In the genomic region with DNA sequence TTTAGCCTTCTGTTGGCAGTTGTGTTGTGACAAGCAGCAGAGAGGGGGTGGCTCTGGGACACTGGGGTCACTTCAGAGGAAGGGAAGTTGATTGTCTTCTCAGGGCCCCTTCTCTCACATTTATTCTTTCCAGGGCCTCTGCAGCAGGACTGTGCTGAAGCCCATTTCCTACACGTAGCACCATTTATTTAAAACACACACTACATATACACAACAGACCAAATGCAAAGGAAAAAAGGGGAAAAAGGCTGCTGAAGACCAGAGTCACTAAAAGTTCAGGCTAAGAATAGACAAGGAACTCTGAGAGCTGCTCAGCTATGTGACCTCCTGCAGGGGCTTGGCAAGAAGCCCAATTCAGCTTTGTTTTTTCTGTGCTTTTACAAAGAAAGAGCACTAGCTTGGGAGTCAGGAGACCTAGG, we compare ENCODE assay signal across 8 cellular contexts. TPM values are rescaled to one million over a fixed set of nuclear protein-coding genes. Genes with fewer than 3 reads are reported as not detected.
DNase-seq lines count a peak whose midpoint lies in the region; ATAC-seq and TF ChIP-seq lines count a peak whose summit lies in the region.

No MANE protein-coding gene starts in this region.

- POLR2A ChIA-PET in activated CD8-positive, alpha-beta T cell treated with anti-CD3 and anti-CD28 coated beads for 36 hours (lab: Charles Lee), result interaction anchor here (0.6 kb wide), 1 partner anchor 31 kb away, joined by 4 read pairs; no protein-coding TSS in a partner anchor

- intact Hi-C loops in activated CD8-positive, alpha-beta T cell treated with anti-CD3 and anti-CD28 coated beads for 36 hours (cut with micrococcal nuclease), result no loop called here

- peak overlapping the region; percentile 86 for H3K27ac Mint-ChIP-seq in osteocyte (ENCODE audit: unreplicated experiment)
- H3K27ac Mint-ChIP-seq in activated CD8-positive, alpha-beta T cell treated with anti-CD3 and anti-CD28 coated beads for 36 hours, result no peak overlapping the region

- 0 out of 2 replicates have a peak, but pooled peaks cover 6% of the 10 kb centered on the region for H3F3A ChIP-seq in DOHH2 (ENCODE audit: control insufficient read depth, insufficient read depth)

- no peaks in the 10 kb centered on the region for H3K36me3 Mint-ChIP-seq in osteocyte (ENCODE audit: unreplicated experiment)
- H3K36me3 Mint-ChIP-seq in activated CD8-positive, alpha-beta T cell treated with anti-CD3 and anti-CD28 coated beads for 36 hours (ENCODE audit: low read depth), result no peaks in the 10 kb centered on the region

- no peaks in the 10 kb centered on the region for H3K27me3 ChIP-seq in DOHH2 (ENCODE audit: control insufficient read depth, low read length)
- H3K27me3 ChIP-seq in NT2/D1 (ENCODE audit: insufficient read depth, insufficient read length), result no peaks in the 10 kb centered on the region
- H3K27me3 ChIP-seq in fibroblast of lung (ENCODE audit: control insufficient read depth, insufficient read depth, low read length), result no peaks in the 10 kb centered on the region
- no peaks in the 10 kb centered on the region for H3K27me3 ChIP-seq in H7 (ENCODE audit: control insufficient read depth, insufficient read depth, low read length)

- H3K79me2 ChIP-seq in DOHH2 (ENCODE audit: control insufficient read depth, low read length) (no peaks in the 10 kb centered on the region), fibroblast of lung (ENCODE audit: control insufficient read depth, insufficient read depth, low read length) (no peaks in the 10 kb centered on the region)

- no peaks in the 10 kb centered on the region for H3K9me2 ChIP-seq in DOHH2 (replicated peaks; ENCODE audit: control insufficient read depth, low read length)

- no peaks in the 10 kb centered on the region for H3K9me3 ChIP-seq in DOHH2 (ENCODE audit: control insufficient read depth, insufficient read depth, low read length)
- H3K9me3 ChIP-seq in NT2/D1 (ENCODE audit: insufficient read depth, low read length), result no peaks in the 10 kb centered on the region
- no peaks in the 10 kb centered on the region for H3K9me3 ChIP-seq in fibroblast of lung (ENCODE audit: control insufficient read depth, insufficient read depth, low read depth, low read length)

- no peaks in the 10 kb centered on the region for H3K9me3 Mint-ChIP-seq in osteocyte (ENCODE audit: unreplicated experiment)
- no peaks in the 10 kb centered on the region for H3K9me3 Mint-ChIP-seq in activated CD8-positive, alpha-beta T cell treated with anti-CD3 and anti-CD28 coated beads for 36 hours

- no peak overlapping the region for H3K9ac ChIP-seq in NT2/D1 (ENCODE audit: insufficient read length, low read depth)
- H3K9ac ChIP-seq in fibroblast of lung (ENCODE audit: insufficient read depth, low read length), result no peak overlapping the region

- no peaks in the 10 kb centered on the region for H3K27me3 Mint-ChIP-seq in osteocyte (ENCODE audit: unreplicated experiment)
- H3K27me3 Mint-ChIP-seq in activated CD8-positive, alpha-beta T cell treated with anti-CD3 and anti-CD28 coated beads for 36 hours, result no peaks in the 10 kb centered on the region

- TF ChIP-seq CTCF in DOHH2 (IDR thresholded peaks at IDR 0.05; ENCODE audit: low read depth, low read length, poor library complexity, severe bottlenecking) (no peak), fibroblast of lung (conservative IDR thresholded peaks at IDR 0.05 in 1 of 2, IDR thresholded peaks at IDR 0.05 in 1 of 2; ENCODE audit: low read depth in 1 of 2, low read length in 2 of 2) (no peak), osteocyte (IDR thresholded peaks at IDR 0.05) (no peak)
- no peak for TF ChIP-seq CTCF in activated CD8-positive, alpha-beta T cell treated with anti-CD3 and anti-CD28 coated beads for 36 hours (IDR thresholded peaks at IDR 0.05)

- H3K4me3 Mint-ChIP-seq in osteocyte (ENCODE audit: unreplicated experiment), result no peak overlapping the region
- no peak overlapping the region for H3K4me3 Mint-ChIP-seq in activated CD8-positive, alpha-beta T cell treated with anti-CD3 and anti-CD28 coated beads for 36 hours

- H3K36me3 ChIP-seq in DOHH2 (ENCODE audit: control insufficient read depth, low read length) (no peaks in the 10 kb centered on the region), NT2/D1 (ENCODE audit: insufficient read depth, insufficient read length, low read length) (no peaks in the 10 kb centered on the region), fibroblast of lung (ENCODE audit: control insufficient read depth, insufficient read depth, low read length) (no peaks in the 10 kb centered on the region), H7 (replicated peaks; ENCODE audit: control insufficient read depth, insufficient read depth, low read length) (no peaks in the 10 kb centered on the region)

- peak; percentile 32 for DNase-seq in NT2/D1 (ENCODE audit: low read depth, low spot score)
- peak; percentile 77 for DNase-seq in fibroblast of lung (ENCODE audit: low read depth in 2 of 2)
- peak; percentile 88 for DNase-seq in osteocyte (ENCODE audit: extremely low spot score, unreplicated experiment)
- DNase-seq in H7, result no peak
- no peak for DNase-seq in amniotic stem cell (lab: John Stamatoyannopoulos, UW)
- no peak for DNase-seq in activated CD8-positive, alpha-beta T cell treated with anti-CD3 and anti-CD28 coated beads for 36 hours

- H4K20me1 ChIP-seq in DOHH2 (ENCODE audit: control insufficient read depth, insufficient read depth, low read depth, low read length) (no peaks in the 10 kb centered on the region), fibroblast of lung (ENCODE audit: control insufficient read depth, extremely low read depth, insufficient read depth, low read length) (no peaks in the 10 kb centered on the region)

- peak overlapping the region; percentile 67 for H3K27ac ChIP-seq in DOHH2 (ENCODE audit: low read depth, low read length)
- H3K27ac ChIP-seq in fibroblast of lung (ENCODE audit: insufficient read depth, low read length), result peak overlapping the region; percentile 55

- peaks cover 28% of the 10 kb centered on the region for H3K4me1 Mint-ChIP-seq in osteocyte (ENCODE audit: unreplicated experiment)
- H3K4me1 Mint-ChIP-seq in activated CD8-positive, alpha-beta T cell treated with anti-CD3 and anti-CD28 coated beads for 36 hours (ENCODE audit: low read depth), result peaks cover 14% of the 10 kb centered on the region

- H2AFZ ChIP-seq in fibroblast of lung (ENCODE audit: low read length), result no peak overlapping the region

- CTCF ChIA-PET in activated CD8-positive, alpha-beta T cell treated with anti-CD3 and anti-CD28 coated beads for 36 hours (lab: Charles Lee), result interaction anchor here (1.0 to 1.4 kb wide), 2 partner anchors 43 to 44 kb away, joined by 3 to 4 read pairs; no protein-coding TSS in a partner anchor

- peak overlapping the region; percentile 33 for H3K4me3 ChIP-seq in DOHH2 (ENCODE audit: low read length)
- no peak overlapping the region for H3K4me3 ChIP-seq in NT2/D1 (ENCODE audit: insufficient read length, low read depth)
- no peak overlapping the region for H3K4me3 ChIP-seq in fibroblast of lung (replicated peaks in 1 of 4; ENCODE audit: control extremely low read depth in 1 of 4, insufficient read depth in 1 of 4, low read depth in 3 of 4, low read length in 4 of 4)
- no peak overlapping the region for H3K4me3 ChIP-seq in H7 (ENCODE audit: insufficient read depth, low read depth, low read length)

- H3K4me2 ChIP-seq in DOHH2 (ENCODE audit: low read length) (peak overlapping the region; percentile 77), fibroblast of lung (ENCODE audit: extremely low read depth, insufficient read depth, low read length) (peak overlapping the region; percentile 73)

- no peak for ATAC-seq in HG02678 (IDR thresholded peaks at IDR 0.05; ENCODE audit: unreplicated experiment)
- ATAC-seq in activated CD8-positive, alpha-beta T cell treated with anti-CD3 and anti-CD28 coated beads for 36 hours, result no peak

- H3K4me1 ChIP-seq in DOHH2 (ENCODE audit: control insufficient read depth, low read length), result peaks cover 46% of the 10 kb centered on the region
- no peaks in the 10 kb centered on the region for H3K4me1 ChIP-seq in NT2/D1 (ENCODE audit: insufficient read depth, insufficient read length)
- peaks cover 14% of the 10 kb centered on the region for H3K4me1 ChIP-seq in fibroblast of lung (ENCODE audit: control insufficient read depth, extremely low read depth, insufficient read depth, low read length)

RNA-seq across cellular contexts. Expression of a gene that starts 28.3 kb away (rescaled TPM):
- total RNA-seq in fibroblast of lung, result under 0.01 TPM in 1 of 2 replicates, not detected in the other
- polyA plus RNA-seq in fibroblast of lung, result 0.05 TPM in 1 of 2 replicates, not detected in the other
- polyA plus RNA-seq in fibroblast of lung (2012), result not detected in 2 replicates
- not detected in 2 replicates for polyA minus RNA-seq in fibroblast of lung (ENCODE audit: low replicate concordance)
- not detected in 2 replicates for total RNA-seq in osteocyte
- 0.11 TPM in 1 of 2 replicates, not detected in the other for total RNA-seq in H7 (2014; rRNA removed; shearing (Covaris generic))
- under 1 TPM; 0.16 to 0.49 TPM for total RNA-seq in activated CD8-positive, alpha-beta T cell treated with anti-CD3 and anti-CD28 coated beads for 36 hours

RNA-seq across cellular contexts. Expression of a gene that starts 39.4 kb away (rescaled TPM):
- total RNA-seq in fibroblast of lung, result 0.77 and 1.5 TPM in 2 replicates
- polyA plus RNA-seq in fibroblast of lung, result 0.42 and 0.78 TPM in 2 replicates
- polyA plus RNA-seq in fibroblast of lung (2012), result 0.45 and 0.87 TPM in 2 replicates
- polyA minus RNA-seq in fibroblast of lung (ENCODE audit: low replicate concordance), result 0.15 TPM in 1 of 2 replicates, not detected in the other
- total RNA-seq in osteocyte, result 1.6 and 3.5 TPM in 2 replicates
- 4.0 and 7.0 TPM in 2 replicates for total RNA-seq in H7 (2014; rRNA removed; shearing (Covaris generic))
- total RNA-seq in activated CD8-positive, alpha-beta T cell treated with anti-CD3 and anti-CD28 coated beads for 36 hours, result 10 to 100 TPM; 41.4 to 42.9 TPM

Comparison
In these comparisons a context has a peak if more than half of its experiments do, and no peak if none do; other contexts are left out.
1. DNase-seq: peak in NT2/D1 (single experiment), fibroblast of lung (2 of 2) and osteocyte (single experiment); none in H7 (single experiment), amniotic stem cell (single experiment) and activated CD8-positive, alpha-beta T cell treated with anti-CD3 and anti-CD28 coated beads for 36 hours (single experiment).